In the genomic region with DNA sequence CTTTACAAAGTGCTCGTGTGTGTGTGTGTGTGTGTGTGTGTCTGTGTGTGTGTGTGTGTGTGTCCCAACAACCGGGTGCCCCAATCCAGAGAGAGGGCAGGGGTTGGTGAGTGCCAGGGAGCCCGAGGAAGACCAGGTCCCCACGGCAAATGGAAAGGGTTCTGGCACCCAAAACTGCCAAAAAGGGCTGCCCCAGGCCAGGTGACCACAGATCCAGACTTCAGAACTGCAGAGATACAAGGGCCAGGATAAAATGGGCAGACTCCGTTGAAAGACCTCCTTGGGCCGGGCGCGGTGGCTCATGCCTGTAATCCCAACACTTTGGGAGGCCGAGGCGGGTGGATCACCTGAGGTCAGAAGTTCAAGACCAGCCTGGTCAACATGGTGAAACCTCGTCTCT, we compare ENCODE assay signal across 1 cellular context.
TF ChIP-seq lines count a peak whose summit lies in the region.

No MANE protein-coding gene starts in this region.

TF ChIP-seq in HepG2, 621 proteins besides CTCF, POLR2A, EP300 and RAD21:
- TF ChIP-seq, protein P1, sequence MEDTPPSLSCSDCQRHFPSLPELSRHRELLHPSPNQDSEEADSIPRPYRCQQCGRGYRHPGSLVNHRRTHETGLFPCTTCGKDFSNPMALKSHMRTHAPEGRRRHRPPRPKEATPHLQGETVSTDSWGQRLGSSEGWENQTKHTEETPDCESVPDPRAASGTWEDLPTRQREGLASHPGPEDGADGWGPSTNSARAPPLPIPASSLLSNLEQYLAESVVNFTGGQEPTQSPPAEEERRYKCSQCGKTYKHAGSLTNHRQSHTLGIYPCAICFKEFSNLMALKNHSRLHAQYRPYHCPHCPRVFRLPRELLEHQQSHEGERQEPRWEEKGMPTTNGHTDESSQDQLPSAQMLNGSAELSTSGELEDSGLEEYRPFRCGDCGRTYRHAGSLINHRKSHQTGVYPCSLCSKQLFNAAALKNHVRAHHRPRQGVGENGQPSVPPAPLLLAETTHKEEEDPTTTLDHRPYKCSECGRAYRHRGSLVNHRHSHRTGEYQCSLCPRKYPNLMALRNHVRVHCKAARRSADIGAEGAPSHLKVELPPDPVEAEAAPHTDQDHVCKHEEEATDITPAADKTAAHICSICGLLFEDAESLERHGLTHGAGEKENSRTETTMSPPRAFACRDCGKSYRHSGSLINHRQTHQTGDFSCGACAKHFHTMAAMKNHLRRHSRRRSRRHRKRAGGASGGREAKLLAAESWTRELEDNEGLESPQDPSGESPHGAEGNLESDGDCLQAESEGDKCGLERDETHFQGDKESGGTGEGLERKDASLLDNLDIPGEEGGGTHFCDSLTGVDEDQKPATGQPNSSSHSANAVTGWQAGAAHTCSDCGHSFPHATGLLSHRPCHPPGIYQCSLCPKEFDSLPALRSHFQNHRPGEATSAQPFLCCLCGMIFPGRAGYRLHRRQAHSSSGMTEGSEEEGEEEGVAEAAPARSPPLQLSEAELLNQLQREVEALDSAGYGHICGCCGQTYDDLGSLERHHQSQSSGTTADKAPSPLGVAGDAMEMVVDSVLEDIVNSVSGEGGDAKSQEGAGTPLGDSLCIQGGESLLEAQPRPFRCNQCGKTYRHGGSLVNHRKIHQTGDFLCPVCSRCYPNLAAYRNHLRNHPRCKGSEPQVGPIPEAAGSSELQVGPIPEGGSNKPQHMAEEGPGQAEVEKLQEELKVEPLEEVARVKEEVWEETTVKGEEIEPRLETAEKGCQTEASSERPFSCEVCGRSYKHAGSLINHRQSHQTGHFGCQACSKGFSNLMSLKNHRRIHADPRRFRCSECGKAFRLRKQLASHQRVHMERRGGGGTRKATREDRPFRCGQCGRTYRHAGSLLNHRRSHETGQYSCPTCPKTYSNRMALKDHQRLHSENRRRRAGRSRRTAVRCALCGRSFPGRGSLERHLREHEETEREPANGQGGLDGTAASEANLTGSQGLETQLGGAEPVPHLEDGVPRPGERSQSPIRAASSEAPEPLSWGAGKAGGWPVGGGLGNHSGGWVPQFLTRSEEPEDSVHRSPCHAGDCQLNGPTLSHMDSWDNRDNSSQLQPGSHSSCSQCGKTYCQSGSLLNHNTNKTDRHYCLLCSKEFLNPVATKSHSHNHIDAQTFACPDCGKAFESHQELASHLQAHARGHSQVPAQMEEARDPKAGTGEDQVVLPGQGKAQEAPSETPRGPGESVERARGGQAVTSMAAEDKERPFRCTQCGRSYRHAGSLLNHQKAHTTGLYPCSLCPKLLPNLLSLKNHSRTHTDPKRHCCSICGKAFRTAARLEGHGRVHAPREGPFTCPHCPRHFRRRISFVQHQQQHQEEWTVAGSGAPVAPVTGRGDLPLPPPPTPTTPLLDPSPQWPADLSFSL (CRISPR knock-in tag; IDR thresholded peaks at IDR 0.05) = 0 out of 2 replicates have a peak, but pooled peaks have one; percentile 22
